Comparison of ENCODE assay signal across 1 cellular context in the genomic region with DNA sequence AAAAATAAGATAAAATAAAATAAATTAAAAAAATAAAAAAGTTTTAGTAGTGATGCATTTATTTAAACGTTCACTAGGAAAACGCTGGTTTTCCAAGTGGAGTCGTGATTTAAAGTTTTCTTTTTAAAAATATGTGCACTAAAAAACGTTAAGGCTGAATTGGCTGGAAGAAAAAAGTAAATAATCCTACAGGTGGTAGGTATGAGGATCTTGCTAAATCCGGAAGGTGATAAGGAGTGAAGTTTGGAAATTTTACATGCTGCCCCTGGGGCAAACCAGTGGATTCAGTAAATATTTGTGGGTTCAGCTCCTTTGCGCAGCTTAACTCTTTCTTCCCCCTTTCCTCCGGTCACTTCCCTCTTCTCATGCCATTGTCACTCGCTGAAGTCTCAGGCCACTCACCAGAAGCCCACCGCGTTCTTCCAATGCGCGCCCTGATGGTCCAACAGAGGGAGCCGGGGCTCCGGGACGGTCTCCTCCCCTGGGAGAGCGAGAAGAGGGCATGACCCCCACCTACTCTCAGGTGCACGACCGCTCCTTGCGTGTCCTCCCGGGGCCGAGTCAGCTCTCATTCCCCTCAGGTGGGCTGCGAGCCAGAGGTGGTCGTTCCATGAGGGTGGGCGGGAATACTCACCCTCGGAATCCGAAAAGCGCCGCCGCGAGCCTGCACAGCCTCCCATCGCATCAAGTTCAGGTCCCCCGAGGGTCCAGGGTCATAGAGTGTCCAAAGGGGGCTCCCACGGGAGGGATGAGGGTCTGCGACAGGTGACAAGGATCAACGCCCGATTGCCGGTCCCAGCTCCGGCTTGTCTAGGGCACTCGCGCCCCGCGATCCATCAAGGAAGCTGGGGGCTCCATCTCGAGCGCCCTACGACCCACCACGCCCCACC.
TF ChIP-seq lines count a peak whose summit lies in the region.

No MANE protein-coding gene starts in this region.

TF ChIP-seq in H1, 55 proteins besides CTCF, POLR2A, EP300 and RAD21:
- peak; percentile 57 for TF ChIP-seq SAP30 (IDR thresholded peaks at IDR 0.05; ENCODE audit: insufficient read depth, insufficient replicate concordance, low read length)
- no peak for TF ChIP-seq TAF7 (optimal IDR thresholded peaks at IDR 0.05; ENCODE audit: borderline replicate concordance, low read depth, low read length)
- TF ChIP-seq YY1 (IDR thresholded peaks at IDR 0.05; ENCODE audit: low read depth, low read length), result no peak
- TF ChIP-seq SIRT6 (IDR thresholded peaks at IDR 0.05; ENCODE audit: low read length), result no peak
- peak; percentile 34; the same call in 1 of the 2 replicates for TF ChIP-seq RBBP5 (IDR thresholded peaks at IDR 0.05; ENCODE audit: borderline replicate concordance, low read depth, low read length)
- TF ChIP-seq JUND (IDR thresholded peaks at IDR 0.05; ENCODE audit: low read length), result no peak
- TF ChIP-seq, protein P1, sequence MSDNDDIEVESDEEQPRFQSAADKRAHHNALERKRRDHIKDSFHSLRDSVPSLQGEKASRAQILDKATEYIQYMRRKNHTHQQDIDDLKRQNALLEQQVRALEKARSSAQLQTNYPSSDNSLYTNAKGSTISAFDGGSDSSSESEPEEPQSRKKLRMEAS (IDR thresholded peaks at IDR 0.05), result no peak
- peak; percentile 92 for TF ChIP-seq KDM4A (IDR thresholded peaks at IDR 0.05; ENCODE audit: low read depth, low read length, severe bottlenecking)
- TF ChIP-seq TCF12 (IDR thresholded peaks at IDR 0.05; ENCODE audit: low read depth, low read length), result no peak
- TF ChIP-seq CBX5 (IDR thresholded peaks at IDR 0.05; ENCODE audit: low read depth, low read length), result no peak
- TF ChIP-seq FOSL1 (IDR thresholded peaks at IDR 0.05; ENCODE audit: insufficient read depth, low read depth, low read length), result no peak
- TF ChIP-seq CREB1 (IDR thresholded peaks at IDR 0.05), result no peak
- no peak for TF ChIP-seq SP1 (IDR thresholded peaks at IDR 0.05; ENCODE audit: low read depth, low read length)
- peak; percentile 37 for TF ChIP-seq CTBP2 (IDR thresholded peaks at IDR 0.05; ENCODE audit: borderline replicate concordance, insufficient read depth, insufficient read length, low read length)
- TF ChIP-seq PHF8 (conservative IDR thresholded peaks at IDR 0.05; ENCODE audit: low read depth, low read length), result 0 out of 2 replicates have a peak, but pooled peaks have one; percentile 56
- TF ChIP-seq MAFK (IDR thresholded peaks at IDR 0.05; ENCODE audit: low read depth, low read length), result no peak
- TF ChIP-seq ASH2L (IDR thresholded peaks at IDR 0.05; ENCODE audit: low read length), result peak; percentile 23
